16 cellular contexts compared by ENCODE assay signal in genomic region chr15:77138167-77138522, GRCh38.
DNase-seq lines count a peak whose midpoint lies in the region; ATAC-seq, FAIRE-seq and TF ChIP-seq lines count a peak whose summit lies in the region.
"Had no signal": no experiment of that assay in that cellular context is flagged by ENCODE, and none has a peak within 500 bp of the region (broad histone marks: within the 10 kb centered on the region; RNA-seq: fewer than 3 reads in every experiment).

No MANE protein-coding gene starts in this region.

- H3K27ac ChIP-seq in PC-3 (ENCODE audit: low read length), result no peak overlapping the region
- H3K27ac ChIP-seq in endothelial cell of umbilical vein (ENCODE audit: insufficient read depth, low read depth, low read length), result no peak overlapping the region
- H3K27ac ChIP-seq in pancreas, result no peak overlapping the region

- ATAC-seq in PC-3 (peak; percentile 61), pancreas (no peak), HG02973 (IDR thresholded peaks at IDR 0.05; ENCODE audit: unreplicated experiment) (no peak)
- ATAC-seq: CD8-positive, alpha-beta T cell had no signal

- no peaks in the 10 kb centered on the region for H4K20me1 ChIP-seq in PC-3 (ENCODE audit: low read length)
- no peaks in the 10 kb centered on the region for H4K20me1 ChIP-seq in endothelial cell of umbilical vein (replicated peaks; ENCODE audit: control insufficient read depth, extremely low read depth, insufficient read depth, low read length)

- H3K9me2 ChIP-seq in PC-3 (replicated peaks; ENCODE audit: low read length), result no peaks in the 10 kb centered on the region

- H3F3A ChIP-seq in PC-3 (ENCODE audit: low read length, unreplicated experiment), result no peaks in the 10 kb centered on the region

- FAIRE-seq in endothelial cell of umbilical vein (lab: Jason Lieb, UNC) (no peak), pancreas (lab: Jason Lieb, UNC) (peak; percentile 71)
- FAIRE-seq: GM18507 had no signal

- POLR2A ChIA-PET in PC-3 (lab: Charles Lee; ENCODE audit: unreplicated experiment) (no interaction called here), endothelial cell of umbilical vein (lab: Charles Lee) (no interaction called here)

- no peak overlapping the region for H3K9ac ChIP-seq in PC-3 (ENCODE audit: low read length)
- H3K9ac ChIP-seq in endothelial cell of umbilical vein (replicated peaks; ENCODE audit: extremely low read depth, insufficient read depth, low read length), result no peak overlapping the region

- H3K4me2 ChIP-seq in PC-3 (ENCODE audit: low read length) (no peak overlapping the region), endothelial cell of umbilical vein (ENCODE audit: insufficient read depth, low read length) (no peak overlapping the region)

- H3K4me1 ChIP-seq in PC-3 (ENCODE audit: insufficient read depth, low read length), result no peaks in the 10 kb centered on the region
- H3K4me1 ChIP-seq in endothelial cell of umbilical vein (ENCODE audit: control insufficient read depth, extremely low read depth, insufficient read depth, low read length), result no peaks in the 10 kb centered on the region
- no peaks in the 10 kb centered on the region for H3K4me1 ChIP-seq in pancreas
- H3K4me1 ChIP-seq: BE2C had no signal

- 97 to 98% methylated on average over 2 of the region's 2 CpGs for WGBS in pancreas, 2 donors

- dilution Hi-C loops in endothelial cell of umbilical vein (cut with MboI; ENCODE audit: extremely low pct_ligation_motif_present, low sequenced_read_pairs), result no loop called here

- TF ChIP-seq CTCF in PC-3 (conservative IDR thresholded peaks at IDR 0.05; ENCODE audit: low read depth, low read length), result no peak
- no peak for TF ChIP-seq CTCF in endothelial cell of umbilical vein (IDR thresholded peaks at IDR 0.05; ENCODE audit: extremely low read depth in 1 of 2, insufficient read depth in 1 of 2, low read depth in 1 of 2, low read length in 2 of 2)
- no peak for TF ChIP-seq CTCF in pancreas (IDR thresholded peaks at IDR 0.05)

- TF ChIP-seq POLR2A in endothelial cell of umbilical vein (IDR thresholded peaks at IDR 0.05; ENCODE audit: low read depth, low read length), result no peak

- H2AFZ ChIP-seq in PC-3 (ENCODE audit: low read length) (no peak overlapping the region), endothelial cell of umbilical vein (ENCODE audit: low read depth, low read length) (no peak overlapping the region)

- no peaks in the 10 kb centered on the region for H3K9me1 ChIP-seq in endothelial cell of umbilical vein (replicated peaks; ENCODE audit: control insufficient read depth, extremely low read depth, insufficient read depth, low read length)

- H3K36me3 ChIP-seq in PC-3 (ENCODE audit: low read depth, low read length) (no peaks in the 10 kb centered on the region), endothelial cell of umbilical vein (ENCODE audit: control insufficient read depth in 2 of 2, extremely low read depth in 1 of 2, insufficient read depth in 2 of 2, low read length in 2 of 2) (peaks cover 3 to 7% of the 10 kb centered on the region in 2 experiments), pancreas (peaks cover 0 to under 1% (median 0%) of the 10 kb centered on the region in 3 donors)
- H3K36me3 ChIP-seq: BE2C had no signal

- CTCF ChIA-PET in PC-3 (lab: Charles Lee), result no interaction called here
- CTCF ChIA-PET in endothelial cell of umbilical vein (lab: Charles Lee), result interaction anchor here (1.0 to 1.8 kb wide), 2 partner anchors 23 to 359 kb away, joined by 3 to 5 read pairs; no protein-coding TSS in a partner anchor

- peak; percentile 24 for DNase-seq in EH (ENCODE audit: low read depth)
- DNase-seq in PC-3, result peak; percentile 41
- no peak for DNase-seq in endothelial cell of umbilical vein (ENCODE audit: low read depth, low spot score)
- DNase-seq in pancreas, result no peak
- DNase-seq in HuH-7 (ENCODE audit: low spot score), result no peak
- DNase-seq in cerebellar cortex (ENCODE audit: low spot score), result no peak
- DNase-seq: ACHN; BE2C; CD8-positive, alpha-beta T cell; H7; NCI-H1436; NCI-H2029 treated with DMSO at 0.1 percent for 48 hours; NCI-H2227 treated with DMSO at 0.1 percent for 48 hours; NCI-H526 had no signal

- H3K27me3 ChIP-seq in PC-3 (ENCODE audit: low read length) (no peaks in the 10 kb centered on the region), endothelial cell of umbilical vein (ENCODE audit: control insufficient read depth in 2 of 2, insufficient read depth in 2 of 2, low read length in 2 of 2) (no peaks in the 10 kb centered on the region), pancreas (no peaks in the 10 kb centered on the region)
- H3K27me3 ChIP-seq: BE2C had no signal

- no TSS peak for BruUV-seq in PC-3 (replicated peaks; lab: Mats Ljungman, UMichigan)
- BruUV-seq in endothelial cell of umbilical vein (replicated peaks; lab: Mats Ljungman, UMichigan), result no TSS peak

- intact Hi-C loops in PC-3 (cut with micrococcal nuclease), result no loop called here
- intact Hi-C loops in endothelial cell of umbilical vein (cut with micrococcal nuclease), result no loop called here
- intact Hi-C loops in pancreas (cut with DNase I), result no loop called here

- H3K79me2 ChIP-seq in PC-3 (ENCODE audit: low read length) (no peaks in the 10 kb centered on the region), endothelial cell of umbilical vein (ENCODE audit: control insufficient read depth, insufficient read depth, low read length) (no peaks in the 10 kb centered on the region)

- 0 out of 2 replicates have a peak, but pooled peaks cover 5% of the 10 kb centered on the region for H3K9me3 ChIP-seq in PC-3 (ENCODE audit: low read length)
- H3K9me3 ChIP-seq in endothelial cell of umbilical vein (replicated peaks; ENCODE audit: control insufficient read depth, insufficient read depth, low read length), result no peaks in the 10 kb centered on the region
- H3K9me3 ChIP-seq in pancreas, result no peaks in the 10 kb centered on the region

- H3K4me3 ChIP-seq in PC-3 (ENCODE audit: low read length) (no peak overlapping the region), endothelial cell of umbilical vein (replicated peaks in 1 of 3; ENCODE audit: insufficient read depth in 1 of 3, low read depth in 1 of 3, low read length in 3 of 3) (no peak overlapping the region), pancreas (no peak overlapping the region)

TF ChIP-seq in endothelial cell of umbilical vein, 7 proteins besides CTCF, POLR2A, EP300 and RAD21:
- TF ChIP-seq MYC (IDR thresholded peaks at IDR 0.05; ENCODE audit: low read depth, low read length) (no peak), GATA2 (IDR thresholded peaks at IDR 0.05; ENCODE audit: insufficient read depth, insufficient read length, low read depth, low read length) (no peak), FOS (IDR thresholded peaks at IDR 0.05; ENCODE audit: borderline replicate concordance, insufficient read depth, low read length) (peak; percentile 30), JUN (IDR thresholded peaks at IDR 0.05; ENCODE audit: borderline replicate concordance, insufficient read depth, insufficient read length, low read depth) (no peak), MAX (IDR thresholded peaks at IDR 0.05; ENCODE audit: insufficient read depth, insufficient read length) (no peak), POLR2AphosphoS5 (IDR thresholded peaks at IDR 0.05; ENCODE audit: insufficient read depth, low read depth, low read length) (no peak)
TF ChIP-seq in endothelial cell of umbilical vein: peak in this region for 1.

Comparison
In these comparisons a context has a peak if more than half of its experiments do, and no peak if none do; other contexts are left out.
1. DNase-seq: peak in EH (single experiment) and PC-3 (single experiment); none in endothelial cell of umbilical vein (single experiment), pancreas (0 of 6), HuH-7 (single experiment) and cerebellar cortex (single experiment).